Comparison of ENCODE assay signal across 12 cellular contexts in the genomic region with DNA sequence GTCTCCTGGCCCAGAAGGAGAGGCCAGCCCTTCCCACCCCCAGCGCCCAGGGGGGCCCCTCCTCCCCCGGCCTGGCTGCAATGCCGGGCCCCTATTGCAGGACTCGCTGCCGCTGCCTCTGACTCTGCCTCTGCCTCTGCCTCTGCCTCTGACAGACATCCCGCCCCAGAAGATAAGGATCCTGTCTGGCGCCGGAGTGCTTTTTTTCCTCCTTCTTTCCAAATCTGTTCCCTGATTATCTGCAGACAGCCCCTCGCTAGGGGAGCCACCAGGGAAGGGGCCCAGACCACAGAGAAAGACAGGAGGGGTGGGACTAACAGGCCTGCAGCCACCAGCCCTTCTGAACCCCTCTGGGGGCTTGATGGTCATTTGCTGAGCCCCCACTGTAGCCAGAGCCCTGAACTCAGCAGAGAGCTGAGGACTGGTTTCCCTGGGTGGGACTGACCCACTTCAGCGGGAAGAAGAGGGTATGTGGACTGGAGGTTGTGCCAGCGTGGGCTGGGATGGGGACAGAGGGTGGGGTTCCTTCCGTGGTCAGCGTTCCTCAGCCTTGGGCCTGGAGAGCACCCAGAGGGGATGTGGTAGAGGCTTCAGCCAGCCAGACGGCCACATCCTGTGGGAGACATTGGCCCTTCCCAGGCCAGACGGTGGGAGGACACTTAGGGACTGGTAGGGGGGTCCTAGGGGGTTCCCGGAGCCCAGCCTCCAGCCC. TPM values are rescaled to one million over a fixed set of nuclear protein-coding genes. Genes with fewer than 3 reads are reported as not detected.
A peak's percentile ranks its signal among the peaks of the same experiment; 100 is the strongest.
DNase-seq lines count a peak whose midpoint lies in the region; ATAC-seq lines count a peak whose summit lies in the region.
"Had no signal": no experiment of that assay in that cellular context is flagged by ENCODE, and none has a peak within 500 bp of the region (broad histone marks: within the 10 kb centered on the region; RNA-seq: fewer than 3 reads in every experiment).

No MANE protein-coding gene starts in this region.

- peak overlapping the region; percentile 20 for H3K4me3 ChIP-seq in adipocyte (ENCODE audit: low read length)

- no peaks in the 10 kb centered on the region for H3K9me3 ChIP-seq in adipocyte (ENCODE audit: control insufficient read depth, low read length)

- peaks cover 34% of the 10 kb centered on the region for H3K4me1 ChIP-seq in adipocyte (ENCODE audit: control insufficient read depth, insufficient read depth, low read length)

- DNase-seq in DMS 273 (lab: John Stamatoyannopoulos, UW; ENCODE audit: unreplicated experiment) (peak; percentile 57), adipocyte (ENCODE audit: low read depth) (peak; percentile 83), left ventricle myocardium superior (peak; percentile 82), retina (peak; percentile 54), germinal center (ENCODE audit: low spot score) (no peak), NOMO-1 treated with DMSO at 0.1 percent for 48 hours (lab: John Stamatoyannopoulos, UW; ENCODE audit: unreplicated experiment) (no peak), NCI-H2196 (lab: John Stamatoyannopoulos, UW; ENCODE audit: unreplicated experiment) (no peak)
- DNase-seq: activated T-cell treated with anti-CD3 and anti-CD28 coated beads, Interleukin-2, amount 50 U/mL, for 4 hours; DMS153; NCI-H1105; SW 1271 had no signal

- no peaks in the 10 kb centered on the region for H3K27me3 ChIP-seq in adipocyte (replicated peaks; ENCODE audit: control insufficient read depth, insufficient read depth, low read length)

- intact Hi-C loops in left ventricle myocardium superior (cut with micrococcal nuclease), result no loop called here

- no peaks in the 10 kb centered on the region for H3K36me3 ChIP-seq in adipocyte (ENCODE audit: control insufficient read depth, insufficient read depth, low read length, severe bottlenecking)

- peak overlapping the region; percentile 73 for H3K9ac ChIP-seq in adipocyte (ENCODE audit: low read length)

- ATAC-seq in left ventricle myocardium superior (peak; percentile 75), HG03565 (IDR thresholded peaks at IDR 0.05; ENCODE audit: unreplicated experiment) (no peak)
- ATAC-seq: activated T-cell treated with anti-CD3 and anti-CD28 coated beads, Interleukin-2, amount 50 U/mL, for 4 hours had no signal

RNA-seq across cellular contexts. Expression of a gene that starts 22.8 kb away (rescaled TPM):
- total RNA-seq in left ventricle myocardium superior, result 12.8 TPM

Comparison
In these comparisons a context has a peak if more than half of its experiments do, and no peak if none do; other contexts are left out.
1. DNase-seq: peak in DMS 273 (single experiment), adipocyte (single experiment), left ventricle myocardium superior (single experiment) and retina (single experiment); none in germinal center (single experiment), NOMO-1 treated with DMSO at 0.1 percent for 48 hours (single experiment) and NCI-H2196 (single experiment).